8 cellular contexts compared by ENCODE assay signal in genomic region chr21:34510148-34511142, GRCh38. TPM values are rescaled to one million over a fixed set of nuclear protein-coding genes. Genes with fewer than 3 reads are reported as not detected.
DNase-seq lines count a peak whose midpoint lies in the region; ATAC-seq and TF ChIP-seq lines count a peak whose summit lies in the region.

No MANE protein-coding gene starts in this region.

- peak; percentile 38 to 53 (median 49) for DNase-seq in NCI-H1417 (lab: John Stamatoyannopoulos, UW)
- DNase-seq in NCI-H1417 treated with DMSO at 0.1 percent for 48 hours (lab: John Stamatoyannopoulos, UW): no peak
- peak; percentile 48 to 63 for DNase-seq in Kasumi-1 (lab: John Stamatoyannopoulos, UW)
- peak; percentile 27 for DNase-seq in SK-N-SH
- DNase-seq in cerebellar cortex (ENCODE audit: low spot score): peak; percentile 24
- peak; percentile 19 for DNase-seq in stimulated activated CD8-positive, alpha-beta memory T cell treated with anti-CD3 and anti-CD28 coated beads, Interleukin-12 subunit alpha, Interleukin-12 subunit beta, amount 100 ng/mL, for 24 hours (ENCODE audit: extremely low read depth)

- H3K27ac ChIP-seq in SK-N-SH (ENCODE audit: low read depth in 2 of 2, low read length in 1 of 2) (no peak overlapping the region), liver (ENCODE audit: low read depth in 1 of 2, low read length in 2 of 2) (peak overlapping the region; percentile 83 to 92)

- no peak overlapping the region for H2AFZ ChIP-seq in SK-N-SH (ENCODE audit: low read depth)

- H3K36me3 ChIP-seq in SK-N-SH (replicated peaks in 1 of 2; ENCODE audit: control insufficient read depth in 1 of 2, insufficient read depth in 2 of 2, low read length in 1 of 2) (no peaks in the 10 kb centered on the region), liver (ENCODE audit: control insufficient read depth in 4 of 4, insufficient read depth in 3 of 4, low read depth in 1 of 4, low read length in 3 of 4) (no peaks in the 10 kb centered on the region)

- H3K27me3 ChIP-seq in SK-N-SH (ENCODE audit: insufficient read depth) (no peaks in the 10 kb centered on the region), liver (ENCODE audit: control insufficient read depth in 4 of 4, insufficient read depth in 4 of 4, low read length in 3 of 4) (no peaks in the 10 kb centered on the region)

- H3K4me1 ChIP-seq in SK-N-SH (ENCODE audit: control insufficient read depth in 1 of 2, insufficient read depth in 2 of 2, low read depth in 1 of 2, low read length in 1 of 2) (no peaks in the 10 kb centered on the region), liver (ENCODE audit: control insufficient read depth in 4 of 4, insufficient read depth in 4 of 4, low read length in 3 of 4) (peaks cover 0 to 12% (median 6%) of the 10 kb centered on the region in 4 donors)

- TF ChIP-seq RAD21 in SK-N-SH (IDR thresholded peaks at IDR 0.05; ENCODE audit: low read length) (peak; percentile 73), liver (IDR thresholded peaks at IDR 0.05) (peak; percentile 99 to 100)

- POLR2A ChIA-PET in SK-N-SH (lab: Yijun Ruan, JAX): no interaction called here

- H3K9ac ChIP-seq in SK-N-SH: no peak overlapping the region
- H3K9ac ChIP-seq in liver (ENCODE audit: low read depth in 1 of 2, low read length in 2 of 2): no peak overlapping the region

- H3K9me3 ChIP-seq in SK-N-SH: no peaks in the 10 kb centered on the region
- H3K9me3 ChIP-seq in liver (ENCODE audit: control insufficient read depth in 4 of 4, low read length in 3 of 4): no peaks in the 10 kb centered on the region

- CTCF ChIA-PET in SK-N-SH (lab: Yijun Ruan, JAX): interaction anchor here (0.6 to 1.5 kb wide), 8 partner anchors 9 to 121 kb away, joined by 3 to 7 read pairs (median 4); no protein-coding TSS in a partner anchor

- H3K4me2 ChIP-seq in SK-N-SH: no peak overlapping the region

- WGBS in SK-N-SH (ENCODE audit: low lambda C conversion rate): 58% methylated on average over 12 of the region's 15 CpGs
- WGBS in liver: 64% methylated on average over 15 of the region's 15 CpGs

- peaks cover 1% of the 10 kb centered on the region for H3F3A ChIP-seq in SK-N-SH (replicated peaks; ENCODE audit: insufficient read depth)

- TF ChIP-seq CTCF in SK-N-SH (IDR thresholded peaks at IDR 0.05): peak; percentile 79
- peak; percentile 91 for TF ChIP-seq CTCF in liver (IDR thresholded peaks at IDR 0.05; ENCODE audit: low read depth, low read length, missing input control)

- H3K4me3 ChIP-seq in SK-N-SH (ENCODE audit: low read depth in 2 of 2, low read length in 1 of 2) (no peak overlapping the region; a peak in 1 of 4 replicates), liver (ENCODE audit: low read depth in 1 of 3, low read length in 3 of 3) (peak overlapping the region in 2 of 3 donors; percentile 14 to 57)

- no peaks in the 10 kb centered on the region for H4K20me1 ChIP-seq in SK-N-SH (ENCODE audit: insufficient read depth)

- H3K79me2 ChIP-seq in SK-N-SH (ENCODE audit: insufficient read depth): no peaks in the 10 kb centered on the region

- ATAC-seq in GM21619 (IDR thresholded peaks at IDR 0.05; ENCODE audit: unreplicated experiment): no peak

- H3K9me2 ChIP-seq in SK-N-SH: no peaks in the 10 kb centered on the region

- no peak for TF ChIP-seq EP300 in SK-N-SH (IDR thresholded peaks at IDR 0.05; ENCODE audit: borderline replicate concordance in 1 of 2, low read depth in 1 of 2, low read length in 1 of 2)

TF ChIP-seq in SK-N-SH, 30 proteins besides CTCF, POLR2A, EP300 and RAD21:
- TF ChIP-seq SMC3 (IDR thresholded peaks at IDR 0.05; ENCODE audit: low read depth, low read length) (peak; percentile 92), SIN3A (IDR thresholded peaks at IDR 0.05; ENCODE audit: borderline replicate concordance, low read depth, low read length) (0 out of 2 replicates have a peak, but pooled peaks have one; percentile 12), USF1 (IDR thresholded peaks at IDR 0.05; ENCODE audit: borderline replicate concordance, low read depth) (no peak)

TF ChIP-seq in liver, 16 proteins besides CTCF, POLR2A, EP300 and RAD21:
- TF ChIP-seq HNF4A (conservative IDR thresholded peaks at IDR 0.05) (peak; percentile 14), GABPA (IDR thresholded peaks at IDR 0.05 in 1 of 2, conservative IDR thresholded peaks at IDR 0.05 in 1 of 2) (no peak)

RNA-seq across cellular contexts. Expression of gene KCNE1, which starts 1.6 kb away (rescaled TPM):
- polyA plus RNA-seq in SK-N-SH (2012; rRNA removed): 0.06 and 0.16 TPM in 2 replicates
- 0.05 and 0.09 TPM in 2 replicates for polyA plus RNA-seq in SK-N-SH (2012; cell fraction: cytosol; rRNA removed)
- polyA plus RNA-seq in SK-N-SH (2012; cell fraction: nucleus; rRNA removed): 0.20 and 0.32 TPM in 2 replicates
- total RNA-seq in liver: 1 to 10 TPM in 1 of 2 donors, under 1 TPM in 1; 0.23 to 6.0 TPM
- polyA plus RNA-seq in liver: under 1 TPM; 0.65 to 0.96 TPM

Comparison
In these comparisons a context has a peak if more than half of its experiments do, and no peak if none do; other contexts are left out.
1. H3K27ac ChIP-seq: peak in liver (2 of 2); none in SK-N-SH (0 of 2).
2. H3K4me3 ChIP-seq: peak in liver (2 of 3); none in SK-N-SH (0 of 2).